1 cellular context compared by ENCODE assay signal in the genomic region with DNA sequence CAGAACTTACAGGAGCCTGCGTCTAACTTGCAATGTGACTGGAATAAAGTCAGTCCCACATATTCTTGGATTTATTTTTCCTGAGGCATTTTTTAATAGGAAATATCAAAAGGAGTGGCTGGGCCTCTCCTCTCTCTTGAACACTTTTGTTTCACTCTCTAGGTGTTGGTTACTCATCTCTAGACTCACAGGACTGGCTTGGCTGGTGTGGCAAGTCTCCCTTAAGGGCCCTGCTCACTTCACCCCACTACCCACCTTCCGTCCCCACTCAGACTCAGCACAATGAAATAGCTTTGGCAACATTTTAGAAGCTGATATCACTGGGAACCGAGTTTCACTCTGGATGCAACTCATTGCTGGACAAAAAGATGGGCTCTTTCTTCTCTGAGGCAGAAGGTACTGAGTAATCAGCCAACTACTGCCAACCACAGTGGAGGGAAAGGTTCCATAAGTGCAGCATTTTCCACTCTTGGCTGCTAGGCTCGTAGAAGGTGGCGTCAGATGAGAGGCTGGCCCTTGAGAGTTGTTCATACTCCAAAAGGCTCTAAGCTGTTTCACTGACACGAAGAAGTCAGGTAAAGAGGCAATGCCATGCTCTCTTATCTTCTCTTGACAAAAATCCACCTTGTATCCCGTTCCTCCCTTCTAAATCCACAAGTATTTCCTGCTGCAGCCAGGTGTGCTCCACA.
A peak's percentile ranks its signal among the peaks of the same experiment; 100 is the strongest.
TF ChIP-seq lines count a peak whose summit lies in the region.

No MANE protein-coding gene starts in this region.

TF ChIP-seq in GM12878, 131 proteins besides CTCF, POLR2A, EP300 and RAD21:
- TF ChIP-seq SREBF2 (IDR thresholded peaks at IDR 0.05; ENCODE audit: low read length) (no peak), JUNB (IDR thresholded peaks at IDR 0.05) (peak; percentile 14; the same call in 1 of the 2 replicates), CHD1 (IDR thresholded peaks at IDR 0.05; ENCODE audit: low read depth, low read length) (no peak), IKZF1 (conservative IDR thresholded peaks at IDR 0.05) (0 out of 2 replicates have a peak, but pooled peaks have one; percentile 26), GABPA (IDR thresholded peaks at IDR 0.05; ENCODE audit: low read depth) (no peak), NBN (IDR thresholded peaks at IDR 0.05) (no peak)
- TF ChIP-seq, protein P1, sequence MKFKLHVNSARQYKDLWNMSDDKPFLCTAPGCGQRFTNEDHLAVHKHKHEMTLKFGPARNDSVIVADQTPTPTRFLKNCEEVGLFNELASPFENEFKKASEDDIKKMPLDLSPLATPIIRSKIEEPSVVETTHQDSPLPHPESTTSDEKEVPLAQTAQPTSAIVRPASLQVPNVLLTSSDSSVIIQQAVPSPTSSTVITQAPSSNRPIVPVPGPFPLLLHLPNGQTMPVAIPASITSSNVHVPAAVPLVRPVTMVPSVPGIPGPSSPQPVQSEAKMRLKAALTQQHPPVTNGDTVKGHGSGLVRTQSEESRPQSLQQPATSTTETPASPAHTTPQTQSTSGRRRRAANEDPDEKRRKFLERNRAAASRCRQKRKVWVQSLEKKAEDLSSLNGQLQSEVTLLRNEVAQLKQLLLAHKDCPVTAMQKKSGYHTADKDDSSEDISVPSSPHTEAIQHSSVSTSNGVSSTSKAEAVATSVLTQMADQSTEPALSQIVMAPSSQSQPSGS (IDR thresholded peaks at IDR 0.05; ENCODE audit: low read length) = no peak
- TF ChIP-seq, protein P2, sequence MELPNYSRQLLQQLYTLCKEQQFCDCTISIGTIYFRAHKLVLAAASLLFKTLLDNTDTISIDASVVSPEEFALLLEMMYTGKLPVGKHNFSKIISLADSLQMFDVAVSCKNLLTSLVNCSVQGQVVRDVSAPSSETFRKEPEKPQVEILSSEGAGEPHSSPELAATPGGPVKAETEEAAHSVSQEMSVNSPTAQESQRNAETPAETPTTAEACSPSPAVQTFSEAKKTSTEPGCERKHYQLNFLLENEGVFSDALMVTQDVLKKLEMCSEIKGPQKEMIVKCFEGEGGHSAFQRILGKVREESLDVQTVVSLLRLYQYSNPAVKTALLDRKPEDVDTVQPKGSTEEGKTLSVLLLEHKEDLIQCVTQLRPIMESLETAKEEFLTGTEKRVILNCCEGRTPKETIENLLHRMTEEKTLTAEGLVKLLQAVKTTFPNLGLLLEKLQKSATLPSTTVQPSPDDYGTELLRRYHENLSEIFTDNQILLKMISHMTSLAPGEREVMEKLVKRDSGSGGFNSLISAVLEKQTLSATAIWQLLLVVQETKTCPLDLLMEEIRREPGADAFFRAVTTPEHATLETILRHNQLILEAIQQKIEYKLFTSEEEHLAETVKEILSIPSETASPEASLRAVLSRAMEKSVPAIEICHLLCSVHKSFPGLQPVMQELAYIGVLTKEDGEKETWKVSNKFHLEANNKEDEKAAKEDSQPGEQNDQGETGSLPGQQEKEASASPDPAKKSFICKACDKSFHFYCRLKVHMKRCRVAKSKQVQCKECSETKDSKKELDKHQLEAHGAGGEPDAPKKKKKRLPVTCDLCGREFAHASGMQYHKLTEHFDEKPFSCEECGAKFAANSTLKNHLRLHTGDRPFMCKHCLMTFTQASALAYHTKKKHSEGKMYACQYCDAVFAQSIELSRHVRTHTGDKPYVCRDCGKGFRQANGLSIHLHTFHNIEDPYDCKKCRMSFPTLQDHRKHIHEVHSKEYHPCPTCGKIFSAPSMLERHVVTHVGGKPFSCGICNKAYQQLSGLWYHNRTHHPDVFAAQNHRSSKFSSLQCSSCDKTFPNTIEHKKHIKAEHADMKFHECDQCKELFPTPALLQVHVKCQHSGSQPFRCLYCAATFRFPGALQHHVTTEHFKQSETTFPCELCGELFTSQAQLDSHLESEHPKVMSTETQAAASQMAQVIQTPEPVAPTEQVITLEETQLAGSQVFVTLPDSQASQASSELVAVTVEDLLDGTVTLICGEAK (IDR thresholded peaks at IDR 0.05; ENCODE audit: borderline replicate concordance) = no peak
- TF ChIP-seq, protein P3, sequence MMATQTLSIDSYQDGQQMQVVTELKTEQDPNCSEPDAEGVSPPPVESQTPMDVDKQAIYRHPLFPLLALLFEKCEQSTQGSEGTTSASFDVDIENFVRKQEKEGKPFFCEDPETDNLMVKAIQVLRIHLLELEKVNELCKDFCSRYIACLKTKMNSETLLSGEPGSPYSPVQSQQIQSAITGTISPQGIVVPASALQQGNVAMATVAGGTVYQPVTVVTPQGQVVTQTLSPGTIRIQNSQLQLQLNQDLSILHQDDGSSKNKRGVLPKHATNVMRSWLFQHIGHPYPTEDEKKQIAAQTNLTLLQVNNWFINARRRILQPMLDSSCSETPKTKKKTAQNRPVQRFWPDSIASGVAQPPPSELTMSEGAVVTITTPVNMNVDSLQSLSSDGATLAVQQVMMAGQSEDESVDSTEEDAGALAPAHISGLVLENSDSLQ (IDR thresholded peaks at IDR 0.05) = no peak
- TF ChIP-seq, protein P4, sequence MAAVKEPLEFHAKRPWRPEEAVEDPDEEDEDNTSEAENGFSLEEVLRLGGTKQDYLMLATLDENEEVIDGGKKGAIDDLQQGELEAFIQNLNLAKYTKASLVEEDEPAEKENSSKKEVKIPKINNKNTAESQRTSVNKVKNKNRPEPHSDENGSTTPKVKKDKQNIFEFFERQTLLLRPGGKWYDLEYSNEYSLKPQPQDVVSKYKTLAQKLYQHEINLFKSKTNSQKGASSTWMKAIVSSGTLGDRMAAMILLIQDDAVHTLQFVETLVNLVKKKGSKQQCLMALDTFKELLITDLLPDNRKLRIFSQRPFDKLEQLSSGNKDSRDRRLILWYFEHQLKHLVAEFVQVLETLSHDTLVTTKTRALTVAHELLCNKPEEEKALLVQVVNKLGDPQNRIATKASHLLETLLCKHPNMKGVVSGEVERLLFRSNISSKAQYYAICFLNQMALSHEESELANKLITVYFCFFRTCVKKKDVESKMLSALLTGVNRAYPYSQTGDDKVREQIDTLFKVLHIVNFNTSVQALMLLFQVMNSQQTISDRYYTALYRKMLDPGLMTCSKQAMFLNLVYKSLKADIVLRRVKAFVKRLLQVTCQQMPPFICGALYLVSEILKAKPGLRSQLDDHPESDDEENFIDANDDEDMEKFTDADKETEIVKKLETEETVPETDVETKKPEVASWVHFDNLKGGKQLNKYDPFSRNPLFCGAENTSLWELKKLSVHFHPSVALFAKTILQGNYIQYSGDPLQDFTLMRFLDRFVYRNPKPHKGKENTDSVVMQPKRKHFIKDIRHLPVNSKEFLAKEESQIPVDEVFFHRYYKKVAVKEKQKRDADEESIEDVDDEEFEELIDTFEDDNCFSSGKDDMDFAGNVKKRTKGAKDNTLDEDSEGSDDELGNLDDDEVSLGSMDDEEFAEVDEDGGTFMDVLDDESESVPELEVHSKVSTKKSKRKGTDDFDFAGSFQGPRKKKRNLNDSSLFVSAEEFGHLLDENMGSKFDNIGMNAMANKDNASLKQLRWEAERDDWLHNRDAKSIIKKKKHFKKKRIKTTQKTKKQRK (IDR thresholded peaks at IDR 0.05; ENCODE audit: low read depth, low read length) = no peak
TF ChIP-seq in GM12878: peak in this region for 2.
